8 cellular contexts compared by ENCODE assay signal in the genomic region with DNA sequence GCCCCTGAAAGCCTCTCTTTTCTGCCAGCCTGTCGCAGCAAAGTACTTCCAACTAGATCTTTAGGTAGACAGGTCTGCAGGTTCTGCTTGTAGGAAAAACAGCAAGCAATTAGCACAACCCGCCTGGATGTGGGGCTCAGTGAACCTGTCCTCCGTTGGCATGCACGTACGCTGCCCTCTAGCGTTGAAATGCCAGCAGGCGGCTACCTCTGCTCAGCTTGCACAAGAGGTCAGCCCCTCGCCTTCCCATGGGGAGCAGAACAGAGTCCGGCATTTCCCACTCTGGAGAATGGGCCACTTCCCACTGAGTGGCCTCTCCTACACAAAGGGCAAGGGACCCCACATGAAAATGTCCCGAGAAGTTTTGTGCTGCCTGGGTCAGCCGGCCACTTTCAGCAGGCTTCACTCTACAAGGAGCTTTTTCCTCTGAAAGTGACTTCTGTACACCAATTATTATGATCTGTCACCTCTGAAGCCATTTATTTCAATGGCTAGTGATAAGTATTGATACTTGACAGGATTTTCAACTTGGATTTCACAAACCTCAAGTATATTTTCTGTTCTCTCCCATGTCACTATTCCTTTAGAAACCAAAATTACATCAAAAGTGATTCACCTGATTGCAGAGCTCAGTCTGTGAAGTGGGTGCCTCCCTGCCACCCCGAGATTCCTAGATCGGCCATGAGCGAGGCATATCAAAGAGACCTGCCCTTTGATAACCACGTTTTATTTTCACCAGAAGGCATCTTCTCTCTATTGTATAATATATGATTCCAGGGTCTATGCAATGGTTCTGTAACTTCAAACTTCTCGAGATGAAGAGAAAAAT. TPM values are rescaled to one million over a fixed set of nuclear protein-coding genes. Genes with fewer than 3 reads are reported as not detected.
DNase-seq lines count a peak whose midpoint lies in the region; ATAC-seq and TF ChIP-seq lines count a peak whose summit lies in the region.

No MANE protein-coding gene starts in this region.

- H3K36me3 ChIP-seq in KMS-11 (ENCODE audit: insufficient read depth) (no peaks in the 10 kb centered on the region), heart right ventricle (no peaks in the 10 kb centered on the region)

- H3K9me3 Mint-ChIP-seq in activated naive CD4-positive, alpha-beta T cell treated with anti-CD3 and anti-CD28 coated beads, Interleukin-2, amount 50 U/mL, for 72 hours, result no peaks in the 10 kb centered on the region

- intact Hi-C loops in heart right ventricle (cut with DNase I), result loop anchor here in 4 of 10 donors (5.0 to 10.0 kb wide), 5 partner anchors 75 to 268 kb away; no protein-coding TSS in a partner anchor

- H4K20me1 ChIP-seq in KMS-11 (ENCODE audit: insufficient read depth), result no peaks in the 10 kb centered on the region

- DNase-seq in DMS 273 (lab: John Stamatoyannopoulos, UW; ENCODE audit: unreplicated experiment), result peak; percentile 75
- DNase-seq in DMS 273 treated with DMSO at 0.1 percent for 48 hours (lab: John Stamatoyannopoulos, UW), result no peak
- DNase-seq in SKM-1 (lab: John Stamatoyannopoulos, UW; ENCODE audit: unreplicated experiment), result peak; percentile 4
- peak in 1 of 2 donors; percentile 71 for DNase-seq in activated naive CD4-positive, alpha-beta T cell treated with anti-CD3 and anti-CD28 coated beads, Interleukin-2, amount 50 U/mL, for 72 hours (ENCODE audit: low spot score in 2 of 2)
- DNase-seq in heart right ventricle, result peak; percentile 68 to 71
- peak; percentile 82 for DNase-seq in renal cortical epithelial cell (ENCODE audit: low read depth)

- H3K4me2 ChIP-seq in KMS-11, result peak overlapping the region; percentile 16; the same call in 1 of the 2 replicates

- ATAC-seq in activated naive CD4-positive, alpha-beta T cell treated with anti-CD3 and anti-CD28 coated beads, Interleukin-2, amount 50 U/mL, for 72 hours, result peak; percentile 69 to 83
- ATAC-seq in heart right ventricle (peak; percentile 57 to 72 (median 68)), HG03039 (IDR thresholded peaks at IDR 0.05; ENCODE audit: unreplicated experiment) (no peak)

- 56 to 61% methylated on average over 16 of the region's 16 CpGs for WGBS in heart right ventricle, 2 donors

- peaks cover 0 to 2% of the 10 kb centered on the region in 2 donors for H3K36me3 Mint-ChIP-seq in activated naive CD4-positive, alpha-beta T cell treated with anti-CD3 and anti-CD28 coated beads, Interleukin-2, amount 50 U/mL, for 72 hours

- no peak overlapping the region for H3K27ac Mint-ChIP-seq in activated naive CD4-positive, alpha-beta T cell treated with anti-CD3 and anti-CD28 coated beads, Interleukin-2, amount 50 U/mL, for 72 hours

- H2AFZ ChIP-seq in KMS-11 (ENCODE audit: low read depth), result peak overlapping the region; percentile 38; the same call in 1 of the 2 replicates

- H3K27ac ChIP-seq in KMS-11 (no peak overlapping the region), heart right ventricle (peak overlapping the region in 1 of 10 donors; percentile 86)

- H3K9me3 ChIP-seq in heart right ventricle, result no peaks in the 10 kb centered on the region

- H3K9ac ChIP-seq in KMS-11, result no peak overlapping the region

- H3K27me3 ChIP-seq in KMS-11 (ENCODE audit: insufficient read depth, low read depth) (no peaks in the 10 kb centered on the region), heart right ventricle (peaks cover 0 to 6% (median 0%) of the 10 kb centered on the region in 7 donors)

- H3K4me1 ChIP-seq in KMS-11 (ENCODE audit: low read depth, poor library complexity, severe bottlenecking), result peaks cover 12% of the 10 kb centered on the region
- peaks cover 11 to 38% (median 33%) of the 10 kb centered on the region in 9 donors for H3K4me1 ChIP-seq in heart right ventricle

- H3K4me3 ChIP-seq in KMS-11 (IDR thresholded peaks at IDR 0.05; ENCODE audit: insufficient read depth, low read depth, low read length) (no peak overlapping the region), heart right ventricle (no peak overlapping the region)

- no peaks in the 10 kb centered on the region for H3K79me2 ChIP-seq in KMS-11 (ENCODE audit: insufficient read depth, low read depth)

- TF ChIP-seq CTCF in KMS-11 (conservative IDR thresholded peaks at IDR 0.05; ENCODE audit: low read depth, low read length) (peak; percentile 84), heart right ventricle (IDR thresholded peaks at IDR 0.05) (peak; percentile 51 to 79 (median 70))

RNA-seq across cellular contexts. Expression of a gene that starts 56.7 kb away (rescaled TPM):
- under 1 TPM; 0.02 to 0.05 TPM for total RNA-seq in activated naive CD4-positive, alpha-beta T cell treated with anti-CD3 and anti-CD28 coated beads, Interleukin-2, amount 50 U/mL, for 72 hours
- total RNA-seq in heart right ventricle, result 10 to 100 TPM; 16.5 to 39.8 (median 21.4) TPM
- 10 to 100 TPM in 1 of 2 donors, 1 to 10 TPM in 1; 7.7 to 13.0 TPM for polyA plus RNA-seq in heart right ventricle
- total RNA-seq in renal cortical epithelial cell, result 3.3 and 8.2 TPM in 2 replicates
